ENCODE assay signal across 17 cellular contexts in genomic region chr6:116563830-116564229, GRCh38. TPM values are rescaled to one million over a fixed set of nuclear protein-coding genes. Genes with fewer than 3 reads are reported as not detected.
DNase-seq lines count a peak whose midpoint lies in the region; TF ChIP-seq lines count a peak whose summit lies in the region.
"Had no signal": no experiment of that assay in that cellular context is flagged by ENCODE, and none has a peak within 500 bp of the region (broad histone marks: within the 10 kb centered on the region; RNA-seq: fewer than 3 reads in every experiment).

No MANE protein-coding gene starts in this region.

- 95% methylated on average over 9 of the region's 9 CpGs for whole genome bisulfite sequencing in mesenchymal stem cell
- WGBS in spleen, 5 donors, result 90 to 97% (median 94%) methylated on average over 9 of the region's 9 CpGs
- WGBS in prostate gland, result 82% methylated on average over 9 of the region's 9 CpGs

- H3K27ac ChIP-seq in mesenchymal stem cell (ENCODE audit: low read length, poor library complexity, severe bottlenecking), result no peak overlapping the region
- no peak overlapping the region for H3K27ac ChIP-seq in spleen
- no peak overlapping the region for H3K27ac ChIP-seq in prostate gland
- H3K27ac ChIP-seq: BLaER1 had no signal

- no peak overlapping the region for H2BK120ac ChIP-seq in mesenchymal stem cell (ENCODE audit: low read depth, low read length)

- intact Hi-C loops in spleen (cut with DNase I; ENCODE audit: low total_unique reads) (no loop called here), prostate gland (cut with DNase I) (loop anchor here (10.0 kb wide), 1 partner anchor 49 kb away; the partner anchor contains the start of gene CALHM5)

- H2AK5ac ChIP-seq in mesenchymal stem cell (ENCODE audit: low read length, severe bottlenecking), result no peak overlapping the region

- H3K27ac Mint-ChIP-seq in activated naive CD4-positive, alpha-beta T cell treated with anti-CD3 and anti-CD28 coated beads, Interleukin-2, amount 50 U/mL, for 24 hours, result peak overlapping the region; percentile 27
- H3K27ac Mint-ChIP-seq in HFFc6, result peak overlapping the region; percentile 94
- H3K27ac Mint-ChIP-seq: CD8-positive, alpha-beta memory T cell had no signal

- H3K9me3 Mint-ChIP-seq in activated naive CD4-positive, alpha-beta T cell treated with anti-CD3 and anti-CD28 coated beads, Interleukin-2, amount 50 U/mL, for 24 hours, result no peaks in the 10 kb centered on the region
- no peaks in the 10 kb centered on the region for H3K9me3 Mint-ChIP-seq in HFFc6
- H3K9me3 Mint-ChIP-seq: CD8-positive, alpha-beta memory T cell had no signal

- no peak overlapping the region for H2BK5ac ChIP-seq in mesenchymal stem cell (ENCODE audit: low read depth, low read length, poor library complexity, severe bottlenecking)

- H3K23ac ChIP-seq in mesenchymal stem cell (ENCODE audit: low read length in 2 of 2), result no peak overlapping the region

- no peaks in the 10 kb centered on the region for H3K79me1 ChIP-seq in mesenchymal stem cell (replicated peaks; ENCODE audit: low read length, poor library complexity, severe bottlenecking)

- H3K9ac ChIP-seq in mesenchymal stem cell (ENCODE audit: low read length), result no peak overlapping the region
- H3K9ac ChIP-seq: BLaER1 had no signal

- no peaks in the 10 kb centered on the region for H3K36me3 ChIP-seq in mesenchymal stem cell (ENCODE audit: control insufficient read depth in 1 of 2, insufficient read depth in 2 of 2, low read depth in 1 of 2, low read length in 2 of 2)
- H3K36me3 ChIP-seq in spleen, result no peaks in the 10 kb centered on the region
- no peaks in the 10 kb centered on the region for H3K36me3 ChIP-seq in prostate gland
- H3K36me3 ChIP-seq: BLaER1 had no signal

- no peaks in the 10 kb centered on the region for H3K36me3 Mint-ChIP-seq in activated naive CD4-positive, alpha-beta T cell treated with anti-CD3 and anti-CD28 coated beads, Interleukin-2, amount 50 U/mL, for 24 hours
- H3K36me3 Mint-ChIP-seq in HFFc6 (ENCODE audit: low read depth), result peaks cover 2% of the 10 kb centered on the region; the same call in 1 of the 2 replicates
- H3K36me3 Mint-ChIP-seq: CD8-positive, alpha-beta memory T cell had no signal

- H3K14ac ChIP-seq in mesenchymal stem cell (ENCODE audit: low read length in 2 of 2), result no peak overlapping the region

- TF ChIP-seq CTCF in HFFc6 (IDR thresholded peaks at IDR 0.05), result no peak; the same call in 1 of the 2 replicates
- no peak for TF ChIP-seq CTCF in spleen (IDR thresholded peaks at IDR 0.05 in 8 of 11, conservative IDR thresholded peaks at IDR 0.05 in 3 of 11)
- TF ChIP-seq CTCF in prostate gland (IDR thresholded peaks at IDR 0.05), result no peak

- no peak overlapping the region for H2BK12ac ChIP-seq in mesenchymal stem cell (ENCODE audit: low read length in 2 of 2)

- no peaks in the 10 kb centered on the region for H3K27me3 ChIP-seq in mesenchymal stem cell (ENCODE audit: control insufficient read depth in 1 of 2, insufficient read depth in 1 of 2, low read length in 2 of 2)
- H3K27me3 ChIP-seq in spleen (replicated peaks in 1 of 7), result peaks cover 0 to 20% (median 0%) of the 10 kb centered on the region in 7 donors
- H3K27me3 ChIP-seq in prostate gland (replicated peaks; ENCODE audit: insufficient read depth), result no peaks in the 10 kb centered on the region

- no peak for TF ChIP-seq POLR2A in spleen (IDR thresholded peaks at IDR 0.05)
- TF ChIP-seq POLR2A in prostate gland (IDR thresholded peaks at IDR 0.05), result no peak

- H3K4me1 ChIP-seq in mesenchymal stem cell (ENCODE audit: control insufficient read depth, insufficient read depth, low read depth, low read length) (peaks cover 9% of the 10 kb centered on the region), spleen (peaks cover 0 to 19% (median 9%) of the 10 kb centered on the region in 6 donors), prostate gland (replicated peaks) (no peaks in the 10 kb centered on the region)

- no peak overlapping the region for H2AFZ ChIP-seq in mesenchymal stem cell (ENCODE audit: low read depth, low read length)

- H3K4me2 ChIP-seq in mesenchymal stem cell (ENCODE audit: low read length, poor library complexity, severe bottlenecking), result no peak overlapping the region
- H3K4me2 ChIP-seq: BLaER1 had no signal

- H3K9me3 ChIP-seq in mesenchymal stem cell (ENCODE audit: control insufficient read depth, low read length) (no peaks in the 10 kb centered on the region), spleen (no peaks in the 10 kb centered on the region), prostate gland (no peaks in the 10 kb centered on the region)
- H3K9me3 ChIP-seq: BLaER1 had no signal

- H3K4me3 Mint-ChIP-seq in activated naive CD4-positive, alpha-beta T cell treated with anti-CD3 and anti-CD28 coated beads, Interleukin-2, amount 50 U/mL, for 24 hours, result peak overlapping the region; percentile 52
- peak overlapping the region; percentile 66 for H3K4me3 Mint-ChIP-seq in HFFc6

- H2BK15ac ChIP-seq in mesenchymal stem cell (ENCODE audit: low read depth, poor library complexity, severe bottlenecking), result peak overlapping the region; percentile 35

- no peak overlapping the region for H3K4ac ChIP-seq in mesenchymal stem cell (ENCODE audit: low read depth in 1 of 2, low read length in 2 of 2)

- peaks cover 7% of the 10 kb centered on the region for H3K27me3 Mint-ChIP-seq in activated naive CD4-positive, alpha-beta T cell treated with anti-CD3 and anti-CD28 coated beads, Interleukin-2, amount 50 U/mL, for 24 hours
- H3K27me3 Mint-ChIP-seq in HFFc6 (ENCODE audit: insufficient read depth), result no peaks in the 10 kb centered on the region

- H3K18ac ChIP-seq in mesenchymal stem cell (ENCODE audit: low read depth in 1 of 2, low read length in 2 of 2), result no peak overlapping the region

- no peak overlapping the region for H4K91ac ChIP-seq in mesenchymal stem cell (ENCODE audit: low read length)

- H3K4me3 ChIP-seq in mesenchymal stem cell (ENCODE audit: insufficient read depth in 1 of 2, low read depth in 1 of 2, low read length in 2 of 2) (no peak overlapping the region), spleen (no peak overlapping the region), prostate gland (no peak overlapping the region)
- H3K4me3 ChIP-seq: BLaER1, GM12878 had no signal

- no peak for DNase-seq in activated naive CD4-positive, alpha-beta T cell treated with Interleukin-2 at 50 U/mL for 16 hours
- DNase-seq in HFFc6 (no peak), mesenchymal stem cell (no peak), spleen (peak; percentile 69), H4 (ENCODE audit: low spot score) (no peak), prostate gland (ENCODE audit: low spot score) (no peak)
- DNase-seq: 8988T; AML-193; CD8-positive, alpha-beta memory T cell; DMS 273 treated with DMSO at 0.1 percent for 48 hours; GOT3; HCEC 1CT had no signal

- H3K4me1 Mint-ChIP-seq in activated naive CD4-positive, alpha-beta T cell treated with anti-CD3 and anti-CD28 coated beads, Interleukin-2, amount 50 U/mL, for 24 hours, result peaks cover 11% of the 10 kb centered on the region
- peaks cover 100% of the 10 kb centered on the region for H3K4me1 Mint-ChIP-seq in HFFc6 (ENCODE audit: low read depth)

- H4K8ac ChIP-seq in mesenchymal stem cell (ENCODE audit: low read length), result no peak overlapping the region

RNA-seq across cellular contexts. Expression of gene RWDD1, which starts 7.5 kb away (rescaled TPM):
- total RNA-seq in HFFc6 (2021; fragmentation: NEBNext Ultra II Directional; extraction: Animal tissue kit (Norgen Biotek cat#: 25700)), result 10 to 100 TPM; 77.9 to 90.4 (median 86.5) TPM
- polyA plus RNA-seq in mesenchymal stem cell (2013, experiment 1 of 2), result 210 TPM
- polyA plus RNA-seq in mesenchymal stem cell (2013, experiment 2 of 2), result 213 TPM
- 10 to 100 TPM; 25.8 to 50.0 (median 30.8) TPM for total RNA-seq in spleen
- 10 to 100 TPM; 45.2 to 57.5 (median 50.5) TPM for polyA plus RNA-seq in spleen
- 31.0 and 32.5 TPM in 2 replicates for total RNA-seq in H4 (2014; rRNA removed; shearing (Covaris generic))
- total RNA-seq in prostate gland, result 10 to 100 TPM; 26.7 to 40.3 TPM

RNA-seq across cellular contexts. Expression of gene CALHM4, which starts 10.3 kb away (rescaled TPM):
- under 1 TPM in 3 of 6 experiments, not detected in 3; 0.24 to 0.31 (median 0.27) TPM for total RNA-seq in HFFc6 (2021; fragmentation: NEBNext Ultra II Directional; extraction: Animal tissue kit (Norgen Biotek cat#: 25700))
- not detected for polyA plus RNA-seq in mesenchymal stem cell (2013, experiment 1 of 2)
- not detected for polyA plus RNA-seq in mesenchymal stem cell (2013, experiment 2 of 2)
- total RNA-seq in spleen (not detected), prostate gland (under 1 TPM in 1 of 2 donors, not detected in 1; 0.57 TPM)
- not detected for polyA plus RNA-seq in spleen
- 0.39 TPM in 1 of 2 replicates, not detected in the other for total RNA-seq in H4 (2014; rRNA removed; shearing (Covaris generic))
- total RNA-seq: CD8-positive, alpha-beta memory T cell; Daoy; GM12878; HepG2 had no signal
- polyA plus RNA-seq: CD8-positive, alpha-beta memory T cell; GM12878; HepG2 had no signal

RNA-seq across cellular contexts. Expression of gene TRAPPC3L, which starts 18.3 kb away (rescaled TPM):
- total RNA-seq in HFFc6 (2021; fragmentation: NEBNext Ultra II Directional; extraction: Animal tissue kit (Norgen Biotek cat#: 25700)), result under 1 TPM; 0.15 to 0.45 (median 0.32) TPM
- 0.10 TPM for polyA plus RNA-seq in mesenchymal stem cell (2013, experiment 1 of 2)
- 0.14 TPM for polyA plus RNA-seq in mesenchymal stem cell (2013, experiment 2 of 2)
- total RNA-seq in spleen, result 1 to 10 TPM; 1.3 to 6.3 (median 3.3) TPM
- 1 to 10 TPM in 1 of 3 donors, under 1 TPM in 2; 0.33 to 3.0 (median 0.71) TPM for polyA plus RNA-seq in spleen
- 0.17 TPM in 1 of 2 replicates, not detected in the other for total RNA-seq in H4 (2014; rRNA removed; shearing (Covaris generic))
- not detected for total RNA-seq in prostate gland
- total RNA-seq: CD8-positive, alpha-beta memory T cell; Daoy; GM12878; HepG2 had no signal
- polyA plus RNA-seq: CD8-positive, alpha-beta memory T cell; GM12878; HepG2 had no signal

RNA-seq across cellular contexts. Expression of gene CALHM5, which starts 52.4 kb away (rescaled TPM):
- total RNA-seq in HFFc6 (2021; fragmentation: NEBNext Ultra II Directional; extraction: Animal tissue kit (Norgen Biotek cat#: 25700)), result 1 to 10 TPM; 1.9 to 5.6 (median 4.5) TPM
- 2.1 TPM for polyA plus RNA-seq in mesenchymal stem cell (2013, experiment 1 of 2)
- polyA plus RNA-seq in mesenchymal stem cell (2013, experiment 2 of 2), result 2.0 TPM
- total RNA-seq in spleen (1 to 10 TPM; 1.3 to 2.6 (median 2.3) TPM), prostate gland (1 to 10 TPM in 1 of 2 donors, under 1 TPM in 1; 0.32 to 1.8 TPM)
- polyA plus RNA-seq in spleen, result under 1 TPM; 0.24 to 0.67 (median 0.35) TPM
- 7.1 and 8.7 TPM in 2 replicates for total RNA-seq in H4 (2014; rRNA removed; shearing (Covaris generic))
- total RNA-seq: CD8-positive, alpha-beta memory T cell; GM12878; HepG2 had no signal
- polyA plus RNA-seq: CD8-positive, alpha-beta memory T cell; GM12878; HepG2 had no signal

RNA-seq across cellular contexts. Expression of gene RSPH4A, which starts 52.4 kb away (rescaled TPM):
- under 1 TPM; 0.07 to 0.37 (median 0.15) TPM for total RNA-seq in HFFc6 (2021; fragmentation: NEBNext Ultra II Directional; extraction: Animal tissue kit (Norgen Biotek cat#: 25700))
- polyA plus RNA-seq in mesenchymal stem cell (2013, experiment 1 of 2), result 0.12 TPM
- 0.10 TPM for polyA plus RNA-seq in mesenchymal stem cell (2013, experiment 2 of 2)
- total RNA-seq in spleen (1 to 10 TPM in 3 of 7 donors, under 1 TPM in 4; 0.27 to 1.8 (median 0.77) TPM), prostate gland (1 to 10 TPM in 1 of 2 donors, under 1 TPM in 1; 0.23 to 1.5 TPM)
- under 1 TPM; 0.17 to 0.59 (median 0.29) TPM for polyA plus RNA-seq in spleen
- total RNA-seq in H4 (2014; rRNA removed; shearing (Covaris generic)), result 0.06 and 0.27 TPM in 2 replicates
- polyA plus RNA-seq: CD8-positive, alpha-beta memory T cell had no signal
